In genomic region chr1:17891205-17892110, GRCh38 we compare ENCODE assay signal across 21 cellular contexts.
"Had no signal": no experiment of that assay in that cellular context is flagged by ENCODE, and none has a peak within 500 bp of the region (broad histone marks: within the 10 kb centered on the region; RNA-seq: fewer than 3 reads in every experiment).

No MANE protein-coding gene starts in this region.

- H3K4me1 ChIP-seq: breast epithelium, neural progenitor cell had no signal

- DNase-seq: activated CD4-positive, alpha-beta T cell treated with anti-CD3 and anti-CD28 coated beads for 48 hours; activated CD4-positive, CD25-positive, alpha-beta regulatory T cell; activated CD8-positive, alpha-beta T cell treated with anti-CD3 and anti-CD28 coated beads for 36 hours; activated T-cell treated with anti-CD3 and anti-CD28 coated beads, Interleukin-2, amount 50 U/mL, for 1 hour; effector memory CD4-positive, alpha-beta T cell; mammary epithelial cell; ovary; stimulated activated CD4-positive, alpha-beta T cell treated with anti-CD3 and anti-CD28 coated beads, Interleukin-4, amount 100 ng/mL, for 4 hours; stimulated activated naive B cell treated with anti-CD40 and anti-IgM and Interleukin-4, amounts not matched to agents 10 μg/mL and 1 μg/mL and 100 μg/mL, for 72 hours; T-helper 9 cell had no signal

- H3K27me3 ChIP-seq: ascending aorta, ovary had no signal

- H3K4me3 ChIP-seq: ascending aorta, breast epithelium, hepatocyte, neural progenitor cell, ovary, smooth muscle cell had no signal

- H3K27ac ChIP-seq: ascending aorta, breast epithelium, hepatocyte, neural progenitor cell, ovary had no signal

- H3K36me3 ChIP-seq: ascending aorta, breast epithelium, neural progenitor cell, ovary had no signal

- H3K9me3 Mint-ChIP-seq: activated CD8-positive, alpha-beta T cell treated with anti-CD3 and anti-CD28 coated beads for 36 hours; activated naive CD4-positive, alpha-beta T cell treated with anti-CD3 and anti-CD28 coated beads, Interleukin-2, amount 50 U/mL, for 24 hours; activated T-helper 2 cell treated with anti-CD3 and anti-CD28 coated beads, Interferon-gamma antibody, Interleukin-2, Interleukin-4, amounts not matched to agents 10 μg/mL and 5 μg/mL and 100 μg/mL, durations not matched to agents 14 hours and 24 hours and 36 hours; dendritic cell treated with granulocyte-macrophage colony-stimulating factor and Interleukin-4, amounts not matched to agents 40 ng/mL and 50 ng/mL, for 4 days; neural progenitor cell; T-cell had no signal

- H3K36me3 Mint-ChIP-seq: activated naive CD4-positive, alpha-beta T cell treated with anti-CD3 and anti-CD28 coated beads, Interleukin-2, amount 50 U/mL, for 24 hours; neural progenitor cell; stimulated activated naive B cell treated with anti-CD40 and anti-IgM and Interleukin-4, amounts not matched to agents 10 μg/mL and 1 μg/mL and 100 μg/mL, for 72 hours; T-cell had no signal

- H3K4me1 Mint-ChIP-seq: activated naive CD4-positive, alpha-beta T cell treated with anti-CD3 and anti-CD28 coated beads, Interleukin-2, amount 50 U/mL, for 24 hours; stimulated activated naive B cell treated with anti-CD40 and anti-IgM and Interleukin-4, amounts not matched to agents 10 μg/mL and 1 μg/mL and 100 μg/mL, for 72 hours; T-cell had no signal

- ATAC-seq: activated CD8-positive, alpha-beta T cell treated with anti-CD3 and anti-CD28 coated beads for 36 hours; sciatic nerve; SK-N-SH treated with all-trans-retinoic acid at 6 μM for 48 hours; stimulated activated naive B cell treated with anti-CD40 and anti-IgM and Interleukin-4, amounts not matched to agents 10 μg/mL and 1 μg/mL and 100 μg/mL, for 72 hours; T-cell had no signal

- H3K9me3 ChIP-seq: ascending aorta, breast epithelium, ovary had no signal

- H3K27ac Mint-ChIP-seq: activated CD8-positive, alpha-beta T cell treated with anti-CD3 and anti-CD28 coated beads for 36 hours; activated naive CD4-positive, alpha-beta T cell treated with anti-CD3 and anti-CD28 coated beads, Interleukin-2, amount 50 U/mL, for 24 hours; activated T-helper 2 cell treated with anti-CD3 and anti-CD28 coated beads, Interferon-gamma antibody, Interleukin-2, Interleukin-4, amounts not matched to agents 10 μg/mL and 5 μg/mL and 100 μg/mL, durations not matched to agents 14 hours and 24 hours and 36 hours; dendritic cell treated with granulocyte-macrophage colony-stimulating factor and Interleukin-4, amounts not matched to agents 40 ng/mL and 50 ng/mL, for 4 days; neural progenitor cell; stimulated activated naive B cell treated with anti-CD40 and anti-IgM and Interleukin-4, amounts not matched to agents 10 μg/mL and 1 μg/mL and 100 μg/mL, for 72 hours had no signal

- H3K4me3 Mint-ChIP-seq: activated CD8-positive, alpha-beta T cell treated with anti-CD3 and anti-CD28 coated beads for 36 hours; activated naive CD4-positive, alpha-beta T cell treated with anti-CD3 and anti-CD28 coated beads, Interleukin-2, amount 50 U/mL, for 24 hours; dendritic cell treated with granulocyte-macrophage colony-stimulating factor and Interleukin-4, amounts not matched to agents 40 ng/mL and 50 ng/mL, for 4 days; neural progenitor cell; stimulated activated naive B cell treated with anti-CD40 and anti-IgM and Interleukin-4, amounts not matched to agents 10 μg/mL and 1 μg/mL and 100 μg/mL, for 72 hours; T-cell had no signal
